ENCODE assay signal across 18 cellular contexts in genomic region chr2:104476563-104476988, GRCh38.
DNase-seq lines count a peak whose midpoint lies in the region; ATAC-seq, FAIRE-seq and TF ChIP-seq lines count a peak whose summit lies in the region.
"Had no signal": no experiment of that assay in that cellular context is flagged by ENCODE, and none has a peak within 500 bp of the region (broad histone marks: within the 10 kb centered on the region; RNA-seq: fewer than 3 reads in every experiment).

No MANE protein-coding gene starts in this region.

- POLR2A ChIA-PET in Caco-2 (lab: Charles Lee) = no interaction called here
- POLR2A ChIA-PET in HepG2 (lab: Yijun Ruan, JAX) = no interaction called here

- TF ChIP-seq POLR2A in HepG2 (IDR thresholded peaks at IDR 0.05; ENCODE audit: insufficient read depth in 1 of 2, low read depth in 2 of 2, low read length in 2 of 2) = no peak

- no peaks in the 10 kb centered on the region for H3K9me3 Mint-ChIP-seq in Caco-2 (ENCODE audit: unreplicated experiment)
- H3K9me3 Mint-ChIP-seq: CD4-positive, alpha-beta T cell had no signal

- no peaks in the 10 kb centered on the region for H3K27me3 ChIP-seq in Caco-2 (replicated peaks; ENCODE audit: control insufficient read depth, insufficient read depth, low read length)
- H3K27me3 ChIP-seq in dorsolateral prefrontal cortex = no peaks in the 10 kb centered on the region
- no peaks in the 10 kb centered on the region for H3K27me3 ChIP-seq in HepG2 (ENCODE audit: control insufficient read depth in 1 of 2, insufficient read depth in 2 of 2, low read length in 2 of 2)

- no peak overlapping the region for H3K4me3 ChIP-seq in Caco-2 (ENCODE audit: low read depth, low read length)
- H3K4me3 ChIP-seq in dorsolateral prefrontal cortex = peak overlapping the region; percentile 8 to 67 (median 45)
- peak overlapping the region; percentile 34 to 47 (median 44); a peak in 4 of 6 replicates for H3K4me3 ChIP-seq in HepG2 (replicated peaks in 1 of 3; ENCODE audit: insufficient read depth in 1 of 3, low read depth in 2 of 3, low read length in 3 of 3)

- no peak for TF ChIP-seq RAD21 in HepG2 (CRISPR knock-in tag; IDR thresholded peaks at IDR 0.05)

- H3K36me3 ChIP-seq in Caco-2 (ENCODE audit: control insufficient read depth, insufficient read depth, low read length) (no peaks in the 10 kb centered on the region), HepG2 (replicated peaks in 1 of 2; ENCODE audit: control insufficient read depth in 1 of 2, insufficient read depth in 2 of 2, low read length in 2 of 2) (no peaks in the 10 kb centered on the region)

- in situ Hi-C loops in HepG2 (cut with HindIII; ENCODE audit: extremely low pct_ligation_motif_present, low pct_unique_long_range_greater_than_20kb) = no loop called here

- H3K4me1 ChIP-seq in Caco-2 = peaks cover 6% of the 10 kb centered on the region
- H3K4me1 ChIP-seq in HepG2 (ENCODE audit: insufficient read depth, low read length) = peaks cover 53% of the 10 kb centered on the region

- WGBS in HepG2 (ENCODE audit: low lambda C conversion rate) = 0% methylated on average over 4 of the region's 4 CpGs

- TF ChIP-seq EP300 in HepG2 (IDR thresholded peaks at IDR 0.05; ENCODE audit: low read depth in 2 of 2, low read length in 2 of 2) (peak; percentile 60 to 81; a peak in 3 of 4 replicates), HepG2 (CRISPR knock-in tag; IDR thresholded peaks at IDR 0.05; ENCODE audit: borderline replicate concordance) (no peak)

- CTCF ChIA-PET in Caco-2 (lab: Charles Lee) (no interaction called here), HepG2 (lab: Yijun Ruan, JAX; ENCODE audit: low intra/inter-chr PET ratio, low total read pairs) (no interaction called here)

- H3K36me3 Mint-ChIP-seq in Caco-2 (ENCODE audit: insufficient read depth, unreplicated experiment) = no peaks in the 10 kb centered on the region
- H3K36me3 Mint-ChIP-seq: IgD-negative memory B cell had no signal

- no peaks in the 10 kb centered on the region for H3K79me2 ChIP-seq in HepG2 (ENCODE audit: insufficient read depth, low read length)

- peak; percentile 85 for ATAC-seq in HepG2
- ATAC-seq in GM19467 (IDR thresholded peaks at IDR 0.05; ENCODE audit: unreplicated experiment) = no peak

- H3K27ac ChIP-seq in dorsolateral prefrontal cortex = peak overlapping the region in 58 of 59 donors; percentile 6 to 96 (median 84)
- H3K27ac ChIP-seq in HepG2 (ENCODE audit: extremely low read length, insufficient read depth, low read length) = peak overlapping the region; percentile 70
- peak overlapping the region; percentile 82 for H3K27ac ChIP-seq in substantia nigra (ENCODE audit: low read depth, low read length, poor library complexity, severe bottlenecking)

- intact Hi-C loops in Caco-2 (cut with micrococcal nuclease; ENCODE audit: unreplicated experiment) (no loop called here), dorsolateral prefrontal cortex (cut with DNase I) (loop anchor here in 1 of 2 donors (2.0 kb wide), 1 partner anchor 24 kb away; no protein-coding TSS in a partner anchor), HepG2 (cut with micrococcal nuclease; ENCODE audit: unreplicated experiment) (no loop called here), cardiac septum (cut with DNase I) (no loop called here)

- H3K27ac Mint-ChIP-seq in Caco-2 (ENCODE audit: unreplicated experiment) = no peak overlapping the region
- H3K27ac Mint-ChIP-seq: B cell; CD4-positive, alpha-beta T cell; IgD-negative memory B cell had no signal

- no peaks in the 10 kb centered on the region for H3K27me3 Mint-ChIP-seq in Caco-2 (ENCODE audit: insufficient read depth, unreplicated experiment)
- H3K27me3 Mint-ChIP-seq: B cell; CD4-positive, alpha-beta T cell had no signal

- no peaks in the 10 kb centered on the region for H4K20me1 ChIP-seq in HepG2 (ENCODE audit: insufficient read depth, low read length)

- DNase-seq in Caco-2 (no peak), dorsolateral prefrontal cortex (no peak), HepG2 (ENCODE audit: low spot score) (peak; percentile 85), substantia nigra (lab: John Stamatoyannopoulos, UW) (no peak), NOMO-1 treated with dmso at 0.1 percent for 144 hours (lab: John Stamatoyannopoulos, UW; ENCODE audit: unreplicated experiment) (no peak), cardiac septum (ENCODE audit: low spot score) (no peak), cerebellar nuclear complex (lab: John Stamatoyannopoulos, UW) (no peak)
- DNase-seq: CD4-positive, alpha-beta T cell; DND-41; GDM1; HCEC 1CT; NCI-H1417; NCI-H2029; NCI-H510A; SIG-M5 had no signal

- peak overlapping the region; percentile 64 for H2AFZ ChIP-seq in HepG2 (ENCODE audit: low read length)

- peak overlapping the region; percentile 13 for H3K9ac ChIP-seq in HepG2 (ENCODE audit: insufficient read depth, low read depth, low read length)

- BruUV-seq in Caco-2 (replicated peaks; lab: Mats Ljungman, UMichigan) (no TSS peak), HepG2 (replicated peaks; lab: Mats Ljungman, UMichigan) (no TSS peak)

- no peaks in the 10 kb centered on the region for H3K9me3 ChIP-seq in Caco-2
- no peaks in the 10 kb centered on the region for H3K9me3 ChIP-seq in HepG2 (ENCODE audit: low read length)

- H3K4me3 Mint-ChIP-seq in Caco-2 (ENCODE audit: unreplicated experiment) = peak overlapping the region; percentile 14
- H3K4me3 Mint-ChIP-seq: B cell; CD4-positive, alpha-beta T cell; IgD-negative memory B cell had no signal

- TF ChIP-seq CTCF in Caco-2 (IDR thresholded peaks at IDR 0.05; ENCODE audit: insufficient read depth in 1 of 2, low read depth in 1 of 2, low read length in 1 of 2, severe bottlenecking in 1 of 2, unreplicated experiment in 1 of 2) (no peak), dorsolateral prefrontal cortex (IDR thresholded peaks at IDR 0.05 in 54 of 56, conservative IDR thresholded peaks at IDR 0.05 in 2 of 56; ENCODE audit: low read depth in 1 of 56, partially characterized antibody in 56 of 56) (no peak), HepG2 (CRISPR knock-in tag; IDR thresholded peaks at IDR 0.05) (no peak)

- H3K4me1 Mint-ChIP-seq in Caco-2 (ENCODE audit: low read depth, unreplicated experiment) = peaks cover 7% of the 10 kb centered on the region
- H3K4me1 Mint-ChIP-seq: B cell, IgD-negative memory B cell had no signal

- peak overlapping the region; percentile 64 for H3K4me2 ChIP-seq in HepG2 (ENCODE audit: low read depth, low read length)

- peak; percentile 15 for FAIRE-seq in HepG2 (lab: Jason Lieb, UNC)

TF ChIP-seq in HepG2, 621 proteins besides CTCF, POLR2A, EP300 and RAD21 (continues in another document):
- TF ChIP-seq PAXIP1 (CRISPR knock-in tag; conservative IDR thresholded peaks at IDR 0.05) (peak; percentile 87), ZNF205 (CRISPR knock-in tag; IDR thresholded peaks at IDR 0.05) (0 out of 2 replicates have a peak, but pooled peaks have one; percentile 49), THAP11 (CRISPR knock-in tag; IDR thresholded peaks at IDR 0.05) (peak; percentile 27; the same call in 1 of the 2 replicates), HNF4A (CRISPR knock-in tag; IDR thresholded peaks at IDR 0.05) (peak; percentile 89), SP4 (CRISPR knock-in tag; IDR thresholded peaks at IDR 0.05) (no peak), ZNF331 (CRISPR knock-in tag; IDR thresholded peaks at IDR 0.05) (peak; percentile 44; the same call in 1 of the 2 replicates), ZMYM4 (CRISPR knock-in tag; IDR thresholded peaks at IDR 0.05) (0 out of 2 replicates have a peak, but pooled peaks have one; percentile 21), ZNF18 (CRISPR knock-in tag; IDR thresholded peaks at IDR 0.05; ENCODE audit: insufficient replicate concordance) (no peak), POLR2G (IDR thresholded peaks at IDR 0.05; ENCODE audit: low read depth, low read length) (no peak)
